ENCODE assay signal across 20 cellular contexts in the genomic region with DNA sequence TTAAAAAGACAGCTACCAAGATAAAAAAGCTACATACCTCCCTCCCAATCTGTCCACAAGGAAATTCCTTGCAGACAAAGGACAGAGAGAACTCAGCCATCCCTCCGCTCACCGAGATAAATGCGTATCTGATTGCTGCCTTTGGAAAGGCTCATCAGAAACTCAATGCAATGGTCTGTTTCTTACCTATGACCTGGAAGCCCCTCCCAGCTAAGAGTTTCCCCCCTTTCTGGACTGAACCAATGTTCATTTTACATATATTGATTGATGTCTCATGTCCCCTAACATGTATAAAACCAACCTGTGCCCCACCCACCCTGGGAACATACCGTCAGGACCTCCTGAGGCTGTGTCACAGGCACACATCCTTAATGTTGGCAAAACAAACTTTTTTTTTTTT. TPM values are rescaled to one million over a fixed set of nuclear protein-coding genes. Genes with fewer than 3 reads are reported as not detected.
DNase-seq lines count a peak whose midpoint lies in the region; ATAC-seq and TF ChIP-seq lines count a peak whose summit lies in the region.
"Had no signal": no experiment of that assay in that cellular context is flagged by ENCODE, and none has a peak within 500 bp of the region (broad histone marks: within the 10 kb centered on the region; RNA-seq: fewer than 3 reads in every experiment).

No MANE protein-coding gene starts in this region.

- H3K4ac ChIP-seq in mesenchymal stem cell (ENCODE audit: low read depth in 1 of 2, low read length in 2 of 2) = no peak overlapping the region

- H3K36me3 ChIP-seq in NT2/D1 (ENCODE audit: insufficient read depth, insufficient read length, low read length) (peaks cover 33% of the 10 kb centered on the region), mesenchymal stem cell (ENCODE audit: control insufficient read depth in 1 of 2, insufficient read depth in 2 of 2, low read depth in 1 of 2, low read length in 2 of 2) (peaks cover 16 to 43% of the 10 kb centered on the region in 2 experiments)
- H3K36me3 ChIP-seq: SJCRH30 had no signal

- H2BK5ac ChIP-seq in mesenchymal stem cell (ENCODE audit: low read depth, low read length, poor library complexity, severe bottlenecking) = no peak overlapping the region

- TF ChIP-seq CTCF in type B pancreatic cell (conservative IDR thresholded peaks at IDR 0.05) = no peak

- H3K36me3 Mint-ChIP-seq in activated naive CD4-positive, alpha-beta T cell treated with anti-CD3 and anti-CD28 coated beads, Interleukin-2, amount 10 ng/mL, durations not matched to agents 7 days and 5 days = peaks cover 11% of the 10 kb centered on the region
- H3K36me3 Mint-ChIP-seq in activated naive CD4-positive, alpha-beta T cell treated with anti-CD3 and anti-CD28 coated beads for 36 hours (ENCODE audit: low read depth) = peaks cover 1% of the 10 kb centered on the region
- H3K36me3 Mint-ChIP-seq in type B pancreatic cell (peaks cover 9% of the 10 kb centered on the region), T-cell (peaks cover 10% of the 10 kb centered on the region)

- H3K27me3 Mint-ChIP-seq in activated naive CD4-positive, alpha-beta T cell treated with anti-CD3 and anti-CD28 coated beads, Interleukin-2, amount 10 ng/mL, durations not matched to agents 7 days and 5 days = no peaks in the 10 kb centered on the region
- H3K27me3 Mint-ChIP-seq in activated naive CD4-positive, alpha-beta T cell treated with anti-CD3 and anti-CD28 coated beads for 36 hours (ENCODE audit: low read depth) = no peaks in the 10 kb centered on the region
- H3K27me3 Mint-ChIP-seq in type B pancreatic cell (no peaks in the 10 kb centered on the region), T-cell (no peaks in the 10 kb centered on the region)
- H3K27me3 Mint-ChIP-seq: IgD-negative memory B cell had no signal

- no peak overlapping the region for H3K4me3 Mint-ChIP-seq in activated naive CD4-positive, alpha-beta T cell treated with anti-CD3 and anti-CD28 coated beads, Interleukin-2, amount 10 ng/mL, durations not matched to agents 7 days and 5 days
- H3K4me3 Mint-ChIP-seq in activated naive CD4-positive, alpha-beta T cell treated with anti-CD3 and anti-CD28 coated beads for 36 hours = no peak overlapping the region
- H3K4me3 Mint-ChIP-seq in type B pancreatic cell = no peak overlapping the region
- H3K4me3 Mint-ChIP-seq in T-cell = no peak overlapping the region

- H3K9me3 ChIP-seq in NT2/D1 (ENCODE audit: insufficient read depth, low read length) = no peaks in the 10 kb centered on the region
- H3K9me3 ChIP-seq in mesenchymal stem cell (ENCODE audit: control insufficient read depth, low read length) = no peaks in the 10 kb centered on the region
- H3K9me3 ChIP-seq: SJCRH30 had no signal

- CTCF ChIA-PET in activated naive CD4-positive, alpha-beta T cell treated with anti-CD3 and anti-CD28 coated beads, Interleukin-2, amount 10 ng/mL, durations not matched to agents 7 days and 5 days (lab: Charles Lee) = no interaction called here
- CTCF ChIA-PET in activated naive CD4-positive, alpha-beta T cell treated with anti-CD3 and anti-CD28 coated beads for 36 hours (lab: Charles Lee) = interaction anchor here (0.7 to 1.1 kb wide), 3 partner anchors 17 to 379 kb away, joined by 3 to 7 read pairs (median 3); no protein-coding TSS in a partner anchor
- CTCF ChIA-PET in T-cell (lab: Charles Lee) = interaction anchor here in 1 of 2 donors (0.7 kb wide), 1 partner anchor 434 kb away, joined by 3 read pairs; no protein-coding TSS in a partner anchor

- peaks cover 7% of the 10 kb centered on the region for H3K4me1 Mint-ChIP-seq in activated naive CD4-positive, alpha-beta T cell treated with anti-CD3 and anti-CD28 coated beads, Interleukin-2, amount 10 ng/mL, durations not matched to agents 7 days and 5 days
- H3K4me1 Mint-ChIP-seq in activated naive CD4-positive, alpha-beta T cell treated with anti-CD3 and anti-CD28 coated beads for 36 hours (ENCODE audit: low read depth) = peaks cover 2% of the 10 kb centered on the region
- peaks cover 4% of the 10 kb centered on the region for H3K4me1 Mint-ChIP-seq in type B pancreatic cell (ENCODE audit: unreplicated experiment)
- peaks cover 0 to 5% (median 2%) of the 10 kb centered on the region in 3 donors for H3K4me1 Mint-ChIP-seq in T-cell

- H3K27me3 ChIP-seq in NT2/D1 (ENCODE audit: insufficient read depth, insufficient read length) (peaks cover 4% of the 10 kb centered on the region), mesenchymal stem cell (ENCODE audit: control insufficient read depth in 1 of 2, insufficient read depth in 1 of 2, low read length in 2 of 2) (no peaks in the 10 kb centered on the region)
- H3K27me3 ChIP-seq: SJCRH30 had no signal

- H3K4me2 ChIP-seq in mesenchymal stem cell (ENCODE audit: low read length, poor library complexity, severe bottlenecking) = no peak overlapping the region

- peak overlapping the region; percentile 29 for H3K27ac Mint-ChIP-seq in activated naive CD4-positive, alpha-beta T cell treated with anti-CD3 and anti-CD28 coated beads, Interleukin-2, amount 10 ng/mL, durations not matched to agents 7 days and 5 days
- H3K27ac Mint-ChIP-seq in activated naive CD4-positive, alpha-beta T cell treated with anti-CD3 and anti-CD28 coated beads for 36 hours = no peak overlapping the region
- H3K27ac Mint-ChIP-seq in type B pancreatic cell (peak overlapping the region; percentile 79), T-cell (no peak overlapping the region)
- H3K27ac Mint-ChIP-seq: IgD-negative memory B cell had no signal

- H3K9ac ChIP-seq in NT2/D1 (ENCODE audit: insufficient read length, low read depth) (no peak overlapping the region), mesenchymal stem cell (ENCODE audit: low read length) (no peak overlapping the region)

- no peak overlapping the region for H3K27ac ChIP-seq in mesenchymal stem cell (ENCODE audit: low read length, poor library complexity, severe bottlenecking)
- H3K27ac ChIP-seq: SJCRH30 had no signal

- no peak for ATAC-seq in T-cell (replicated peaks in 1 of 4)

- no peak overlapping the region for H2BK12ac ChIP-seq in mesenchymal stem cell (ENCODE audit: low read length in 2 of 2)

- 97% methylated on average over 4 of the region's 4 CpGs for WGBS in mesenchymal stem cell

- no peak overlapping the region for H3K18ac ChIP-seq in mesenchymal stem cell (ENCODE audit: low read depth in 1 of 2, low read length in 2 of 2)

- H3K4me1 ChIP-seq in NT2/D1 (ENCODE audit: insufficient read depth, insufficient read length) (no peaks in the 10 kb centered on the region), mesenchymal stem cell (ENCODE audit: control insufficient read depth, insufficient read depth, low read depth, low read length) (peaks cover 19% of the 10 kb centered on the region)
- H3K4me1 ChIP-seq: SJCRH30 had no signal

- H3K23ac ChIP-seq in mesenchymal stem cell (ENCODE audit: low read length in 2 of 2) = no peak overlapping the region

- H3K14ac ChIP-seq in mesenchymal stem cell (ENCODE audit: low read length in 2 of 2) = no peak overlapping the region

- no peak overlapping the region for H2AFZ ChIP-seq in mesenchymal stem cell (ENCODE audit: low read depth, low read length)

- H4K91ac ChIP-seq in mesenchymal stem cell (ENCODE audit: low read length) = no peak overlapping the region

- H2BK15ac ChIP-seq in mesenchymal stem cell (ENCODE audit: low read depth, poor library complexity, severe bottlenecking) = no peak overlapping the region

- H3K4me3 ChIP-seq in NT2/D1 (ENCODE audit: insufficient read length, low read depth) (no peak overlapping the region), mesenchymal stem cell (ENCODE audit: insufficient read depth in 1 of 2, low read depth in 1 of 2, low read length in 2 of 2) (no peak overlapping the region)
- H3K4me3 ChIP-seq: SJCRH30 had no signal

- POLR2A ChIA-PET in T-cell (lab: Charles Lee) = interaction anchor here in 1 of 2 donors (0.6 to 0.8 kb wide), 2 partner anchors 10 to 26 kb away, joined by 5 to 8 read pairs; no protein-coding TSS in a partner anchor

- H3K79me1 ChIP-seq in mesenchymal stem cell (replicated peaks; ENCODE audit: low read length, poor library complexity, severe bottlenecking) = peaks cover 24% of the 10 kb centered on the region

- H4K8ac ChIP-seq in mesenchymal stem cell (ENCODE audit: low read length) = no peak overlapping the region

- intact Hi-C loops in activated naive CD4-positive, alpha-beta T cell treated with anti-CD3 and anti-CD28 coated beads for 36 hours (cut with micrococcal nuclease) = no loop called here

- no peak overlapping the region for H2BK120ac ChIP-seq in mesenchymal stem cell (ENCODE audit: low read depth, low read length)

- H2AK5ac ChIP-seq in mesenchymal stem cell (ENCODE audit: low read length, severe bottlenecking) = peak overlapping the region; percentile 66

- no peaks in the 10 kb centered on the region for H3K9me3 Mint-ChIP-seq in activated naive CD4-positive, alpha-beta T cell treated with anti-CD3 and anti-CD28 coated beads, Interleukin-2, amount 10 ng/mL, durations not matched to agents 7 days and 5 days
- no peaks in the 10 kb centered on the region for H3K9me3 Mint-ChIP-seq in activated naive CD4-positive, alpha-beta T cell treated with anti-CD3 and anti-CD28 coated beads for 36 hours
- H3K9me3 Mint-ChIP-seq in type B pancreatic cell (no peaks in the 10 kb centered on the region), T-cell (no peaks in the 10 kb centered on the region)
- H3K9me3 Mint-ChIP-seq: IgD-negative memory B cell had no signal

- DNase-seq in activated naive CD4-positive, alpha-beta T cell treated with anti-CD3 and anti-CD28 coated beads, Interleukin-2, amount 10 ng/mL, durations not matched to agents 7 days and 5 days = no peak
- DNase-seq in activated naive CD4-positive, alpha-beta T cell treated with anti-CD3 and anti-CD28 coated beads for 36 hours = no peak
- DNase-seq in NT2/D1 (ENCODE audit: low read depth, low spot score) (peak; percentile 28), mesenchymal stem cell (no peak), type B pancreatic cell (ENCODE audit: extremely low spot score, unreplicated experiment) (no peak), cerebellar nuclear complex (lab: John Stamatoyannopoulos, UW) (no peak), NCI-H2029 treated with DMSO at 0.1 percent for 48 hours (lab: John Stamatoyannopoulos, UW) (no peak), T-cell (no peak)
- DNase-seq: 8988T, AML-193, C1 segment of cervical spinal cord, GOT3, Karpas-422, NCI-H1694, NCI-H2081 treated with DMSO at 0.1 percent for 48 hours, NCI-H2171 treated with DMSO at 0.1 percent for 48 hours, NCI-H524 treated with DMSO at 0.1 percent for 48 hours, OCI-M1, SJCRH30 had no signal

RNA-seq across cellular contexts. Expression of a gene that starts 11.6 kb away (rescaled TPM):
- total RNA-seq in activated naive CD4-positive, alpha-beta T cell treated with anti-CD3 and anti-CD28 coated beads for 36 hours = 10 to 100 TPM; 37.0 to 49.0 TPM
- 60.4 TPM for polyA plus RNA-seq in mesenchymal stem cell (2013, experiment 1 of 2)
- polyA plus RNA-seq in mesenchymal stem cell (2013, experiment 2 of 2) = 58.7 TPM
- total RNA-seq in type B pancreatic cell (ENCODE audit: low replicate concordance) (72.5 and 118 TPM in 2 replicates), T-cell (10 to 100 TPM; 52.2 to 79.8 (median 73.6) TPM)

RNA-seq across cellular contexts. Expression of a gene that starts 47.1 kb away (rescaled TPM):
- total RNA-seq in activated naive CD4-positive, alpha-beta T cell treated with anti-CD3 and anti-CD28 coated beads for 36 hours = 100 to 1,000 TPM; 155 to 157 TPM
- 126 TPM for polyA plus RNA-seq in mesenchymal stem cell (2013, experiment 1 of 2)
- polyA plus RNA-seq in mesenchymal stem cell (2013, experiment 2 of 2) = 128 TPM
- total RNA-seq in type B pancreatic cell (ENCODE audit: low replicate concordance) = 118 and 120 TPM in 2 replicates
- total RNA-seq in T-cell = 100 to 1,000 TPM; 196 to 242 (median 234) TPM

Comparison
In these comparisons a context has a peak if more than half of its experiments do, and no peak if none do; other contexts are left out.
1. H3K27ac Mint-ChIP-seq: peak in activated naive CD4-positive, alpha-beta T cell treated with anti-CD3 and anti-CD28 coated beads, Interleukin-2, amount 10 ng/mL, durations not matched to agents 7 days and 5 days (single experiment) and type B pancreatic cell (single experiment); none in activated naive CD4-positive, alpha-beta T cell treated with anti-CD3 and anti-CD28 coated beads for 36 hours (single experiment) and T-cell (0 of 2).